8 cellular contexts compared by ENCODE assay signal in the genomic region with DNA sequence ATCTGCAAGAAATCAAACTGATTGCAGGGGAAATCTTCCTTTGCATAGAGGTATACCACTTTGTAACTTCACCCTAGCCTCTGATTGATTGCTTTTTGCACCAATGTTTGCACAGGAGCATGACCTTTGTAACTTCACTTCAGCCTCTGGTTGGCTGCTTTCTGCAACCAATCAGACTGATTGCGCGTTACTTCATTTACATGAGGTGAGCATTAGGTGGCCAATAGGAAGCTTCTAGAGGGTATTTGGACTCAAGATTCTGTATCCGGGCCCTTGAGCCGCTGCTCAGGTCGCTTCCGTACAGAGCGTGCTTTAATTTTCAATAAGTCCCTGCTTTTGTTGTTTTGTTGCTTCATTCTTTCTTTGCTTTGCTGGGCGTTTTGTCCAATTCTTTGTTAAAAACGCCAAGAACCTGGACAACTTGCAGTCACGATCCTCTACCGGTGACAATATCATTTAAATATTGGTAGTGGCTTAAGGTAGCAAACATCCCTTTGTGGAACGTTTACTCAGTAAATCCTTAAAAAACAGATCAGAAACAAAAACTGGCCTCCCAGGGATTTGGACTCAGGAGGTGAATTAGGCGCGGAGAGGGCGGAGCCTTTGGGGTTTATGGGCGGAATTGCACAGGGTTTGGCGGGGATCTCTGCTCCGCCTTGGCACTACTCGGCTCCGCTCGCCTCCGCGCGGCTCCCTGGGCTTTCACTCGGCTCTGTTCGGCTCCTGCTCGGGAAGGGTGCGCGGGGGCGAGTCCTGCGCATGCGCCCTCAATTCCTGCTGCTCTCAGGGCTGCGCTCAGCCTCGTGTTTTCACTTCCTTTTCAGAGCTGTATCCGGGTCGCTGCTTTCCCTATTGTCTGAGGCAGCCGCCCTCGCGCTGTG. TPM values are rescaled to one million over a fixed set of nuclear protein-coding genes. Genes with fewer than 3 reads are reported as not detected.
DNase-seq lines count a peak whose midpoint lies in the region; ATAC-seq and TF ChIP-seq lines count a peak whose summit lies in the region.

A gene with protein sequence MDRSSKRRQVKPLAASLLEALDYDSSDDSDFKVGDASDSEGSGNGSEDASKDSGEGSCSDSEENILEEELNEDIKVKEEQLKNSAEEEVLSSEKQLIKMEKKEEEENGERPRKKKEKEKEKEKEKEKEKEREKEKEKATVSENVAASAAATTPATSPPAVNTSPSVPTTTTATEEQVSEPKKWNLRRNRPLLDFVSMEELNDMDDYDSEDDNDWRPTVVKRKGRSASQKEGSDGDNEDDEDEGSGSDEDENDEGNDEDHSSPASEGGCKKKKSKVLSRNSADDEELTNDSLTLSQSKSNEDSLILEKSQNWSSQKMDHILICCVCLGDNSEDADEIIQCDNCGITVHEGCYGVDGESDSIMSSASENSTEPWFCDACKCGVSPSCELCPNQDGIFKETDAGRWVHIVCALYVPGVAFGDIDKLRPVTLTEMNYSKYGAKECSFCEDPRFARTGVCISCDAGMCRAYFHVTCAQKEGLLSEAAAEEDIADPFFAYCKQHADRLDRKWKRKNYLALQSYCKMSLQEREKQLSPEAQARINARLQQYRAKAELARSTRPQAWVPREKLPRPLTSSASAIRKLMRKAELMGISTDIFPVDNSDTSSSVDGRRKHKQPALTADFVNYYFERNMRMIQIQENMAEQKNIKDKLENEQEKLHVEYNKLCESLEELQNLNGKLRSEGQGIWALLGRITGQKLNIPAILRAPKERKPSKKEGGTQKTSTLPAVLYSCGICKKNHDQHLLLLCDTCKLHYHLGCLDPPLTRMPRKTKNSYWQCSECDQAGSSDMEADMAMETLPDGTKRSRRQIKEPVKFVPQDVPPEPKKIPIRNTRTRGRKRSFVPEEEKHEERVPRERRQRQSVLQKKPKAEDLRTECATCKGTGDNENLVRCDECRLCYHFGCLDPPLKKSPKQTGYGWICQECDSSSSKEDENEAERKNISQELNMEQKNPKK (plus strand): TSS at position 812 of the 881 bp plus-strand sequence. CDS start 452 bp downstream, outside the sequence.

- H4K20me1 ChIP-seq in smooth muscle cell (ENCODE audit: low read depth): peaks cover 1% of the 10 kb centered on the region

- H3K4me3 ChIP-seq in AG04450 (ENCODE audit: low read depth, low read length): peak within 1 kb of the TSS; percentile 85
- H3K4me3 ChIP-seq in cardiac fibroblast (replicated peaks in 1 of 2; ENCODE audit: low read depth in 2 of 2, low read length in 2 of 2): peak within 1 kb of the TSS; percentile 83 to 86
- peak within 1 kb of the TSS; percentile 90 for H3K4me3 ChIP-seq in smooth muscle cell

- TF ChIP-seq CTCF in AG04450 (IDR thresholded peaks at IDR 0.05; ENCODE audit: low read depth, low read length) (no peak), WTC11 (IDR thresholded peaks at IDR 0.05) (no peak), cardiac fibroblast (IDR thresholded peaks at IDR 0.05; ENCODE audit: low read depth, low read length) (no peak), smooth muscle cell (IDR thresholded peaks at IDR 0.05; ENCODE audit: borderline replicate concordance, insufficient read depth, poor library complexity, severe bottlenecking) (no peak)

- H3K4me1 ChIP-seq in smooth muscle cell (ENCODE audit: low read depth): peaks cover 14% of the 10 kb centered on the region

- DNase-seq in AG04450 (ENCODE audit: low read depth, low spot score) (peak; percentile 93), NCI-H226 (peak; percentile 99), WTC11 (ENCODE audit: low spot score) (peak; percentile 97), cardiac fibroblast (ENCODE audit: low read depth in 2 of 2) (peak; percentile 97 to 98), iPS-NIHi7 (ENCODE audit: extremely low spot score) (peak; percentile 97), smooth muscle cell (lab: John Stamatoyannopoulos, UW; ENCODE audit: unreplicated experiment) (peak; percentile 78)

- peak within 1 kb of the TSS; percentile 82 for H3K27ac ChIP-seq in AG04450 (ENCODE audit: low read depth, low read length)
- H3K27ac ChIP-seq in smooth muscle cell (ENCODE audit: low read depth): peak within 1 kb of the TSS; percentile 80

- peak within 1 kb of the TSS; percentile 100 for H3K27ac Mint-ChIP-seq in WTC11

- POLR2A ChIA-PET in AG04450 (lab: Yijun Ruan, JAX) (interaction anchor here (0.8 to 2.6 kb wide), 4 partner anchors 33 to 1343 kb away, joined by 3 to 32 read pairs (median 4); a partner anchor contains a TSS), WTC11 (lab: Charles Lee) (interaction anchor here (0.5 to 2.7 kb wide), 2 partner anchors 33 to 980 kb away, joined by 4 to 21 read pairs; a partner anchor contains a TSS)

- ATAC-seq in GM18909 (IDR thresholded peaks at IDR 0.05; ENCODE audit: poor library complexity, unreplicated experiment) (peak; percentile 98), HG03175 (IDR thresholded peaks at IDR 0.05; ENCODE audit: unreplicated experiment) (peak; percentile 98), WTC11 (peak; percentile 98)

- peak within 1 kb of the TSS; percentile 78 for H3K9ac ChIP-seq in smooth muscle cell (ENCODE audit: low read depth)

- peak within 1 kb of the TSS; percentile 89 for H3K4me3 Mint-ChIP-seq in WTC11

- CTCF ChIA-PET in AG04450 (lab: Charles Lee): no interaction called here
- CTCF ChIA-PET in WTC11 (lab: Charles Lee): no interaction called here

- H3K4me2 ChIP-seq in smooth muscle cell: peak within 1 kb of the TSS; percentile 100

- peaks cover 4% of the 10 kb centered on the region for H3F3A ChIP-seq in smooth muscle cell (ENCODE audit: low read depth)

- peaks cover 39% of the 10 kb centered on the region for H3K4me1 Mint-ChIP-seq in WTC11

- peaks cover 40% of the 10 kb centered on the region for H3K79me2 ChIP-seq in smooth muscle cell (ENCODE audit: low read depth)

- H2AFZ ChIP-seq in smooth muscle cell (ENCODE audit: low read depth): peak within 1 kb of the TSS; percentile 97

- H3K27me3 Mint-ChIP-seq in WTC11 (ENCODE audit: low read depth): no peaks in the 10 kb centered on the region; the same call in 1 of the 2 replicates

- WGBS in smooth muscle cell (ENCODE audit: low lambda C conversion rate): 8% methylated on average over 39 of the region's 39 CpGs

- peaks cover 16% of the 10 kb centered on the region for H3K36me3 Mint-ChIP-seq in WTC11

- H3K9me3 ChIP-seq in AG04450 (ENCODE audit: control insufficient read depth, insufficient read depth, low read length) (no peaks in the 10 kb centered on the region), smooth muscle cell (replicated peaks; ENCODE audit: low read depth) (no peaks in the 10 kb centered on the region)

- H3K27me3 ChIP-seq in AG04450 (ENCODE audit: control insufficient read depth, insufficient read depth, low read length) (no peaks in the 10 kb centered on the region), smooth muscle cell (ENCODE audit: low read depth) (no peaks in the 10 kb centered on the region)

- peaks cover 8% of the 10 kb centered on the region for H3K36me3 ChIP-seq in smooth muscle cell (ENCODE audit: low read depth)

- peaks cover 7% of the 10 kb centered on the region for H3K9me3 Mint-ChIP-seq in WTC11

TF ChIP-seq in WTC11, 78 proteins besides CTCF, POLR2A, EP300 and RAD21 (continues in another document):
- TF ChIP-seq, protein P1, sequence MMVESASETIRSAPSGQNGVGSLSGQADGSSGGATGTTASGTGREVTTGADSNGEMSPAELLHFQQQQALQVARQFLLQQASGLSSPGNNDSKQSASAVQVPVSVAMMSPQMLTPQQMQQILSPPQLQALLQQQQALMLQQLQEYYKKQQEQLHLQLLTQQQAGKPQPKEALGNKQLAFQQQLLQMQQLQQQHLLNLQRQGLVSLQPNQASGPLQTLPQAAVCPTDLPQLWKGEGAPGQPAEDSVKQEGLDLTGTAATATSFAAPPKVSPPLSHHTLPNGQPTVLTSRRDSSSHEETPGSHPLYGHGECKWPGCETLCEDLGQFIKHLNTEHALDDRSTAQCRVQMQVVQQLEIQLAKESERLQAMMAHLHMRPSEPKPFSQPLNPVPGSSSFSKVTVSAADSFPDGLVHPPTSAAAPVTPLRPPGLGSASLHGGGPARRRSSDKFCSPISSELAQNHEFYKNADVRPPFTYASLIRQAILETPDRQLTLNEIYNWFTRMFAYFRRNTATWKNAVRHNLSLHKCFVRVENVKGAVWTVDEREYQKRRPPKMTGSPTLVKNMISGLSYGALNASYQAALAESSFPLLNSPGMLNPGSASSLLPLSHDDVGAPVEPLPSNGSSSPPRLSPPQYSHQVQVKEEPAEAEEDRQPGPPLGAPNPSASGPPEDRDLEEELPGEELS (CRISPR knock-in tag; IDR thresholded peaks at IDR 0.05): no peak
- TF ChIP-seq, protein P2, sequence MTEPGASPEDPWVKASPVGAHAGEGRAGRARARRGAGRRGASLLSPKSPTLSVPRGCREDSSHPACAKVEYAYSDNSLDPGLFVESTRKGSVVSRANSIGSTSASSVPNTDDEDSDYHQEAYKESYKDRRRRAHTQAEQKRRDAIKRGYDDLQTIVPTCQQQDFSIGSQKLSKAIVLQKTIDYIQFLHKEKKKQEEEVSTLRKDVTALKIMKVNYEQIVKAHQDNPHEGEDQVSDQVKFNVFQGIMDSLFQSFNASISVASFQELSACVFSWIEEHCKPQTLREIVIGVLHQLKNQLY (CRISPR knock-in tag; IDR thresholded peaks at IDR 0.05): no peak
- TF ChIP-seq ETV6 (CRISPR knock-in tag; IDR thresholded peaks at IDR 0.05) (0 out of 2 replicates have a peak, but pooled peaks have one; percentile 33), GTF2I (CRISPR knock-in tag; conservative IDR thresholded peaks at IDR 0.05) (no peak), CBFB (CRISPR knock-in tag; IDR thresholded peaks at IDR 0.05; ENCODE audit: low read depth) (no peak), NR3C1 (CRISPR knock-in tag; conservative IDR thresholded peaks at IDR 0.05; ENCODE audit: low read depth) (no peak)
- TF ChIP-seq, protein P3, sequence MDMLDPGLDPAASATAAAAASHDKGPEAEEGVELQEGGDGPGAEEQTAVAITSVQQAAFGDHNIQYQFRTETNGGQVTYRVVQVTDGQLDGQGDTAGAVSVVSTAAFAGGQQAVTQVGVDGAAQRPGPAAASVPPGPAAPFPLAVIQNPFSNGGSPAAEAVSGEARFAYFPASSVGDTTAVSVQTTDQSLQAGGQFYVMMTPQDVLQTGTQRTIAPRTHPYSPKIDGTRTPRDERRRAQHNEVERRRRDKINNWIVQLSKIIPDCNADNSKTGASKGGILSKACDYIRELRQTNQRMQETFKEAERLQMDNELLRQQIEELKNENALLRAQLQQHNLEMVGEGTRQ (CRISPR knock-in tag; IDR thresholded peaks at IDR 0.05): no peak
- TF ChIP-seq, protein P4, sequence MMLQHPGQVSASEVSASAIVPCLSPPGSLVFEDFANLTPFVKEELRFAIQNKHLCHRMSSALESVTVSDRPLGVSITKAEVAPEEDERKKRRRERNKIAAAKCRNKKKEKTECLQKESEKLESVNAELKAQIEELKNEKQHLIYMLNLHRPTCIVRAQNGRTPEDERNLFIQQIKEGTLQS (CRISPR knock-in tag; conservative IDR thresholded peaks at IDR 0.05): no peak

RNA-seq across cellular contexts. Expression of the gene that starts here (rescaled TPM):
- 16.7 and 26.2 TPM in 2 replicates for polyA plus RNA-seq in AG04450 (2011; rRNA removed)
- 22.5 and 33.5 TPM in 2 replicates for polyA minus RNA-seq in AG04450 (2011; rRNA and poly(A)+ RNA removed)
- total RNA-seq in WTC11 (2021): 47.7 to 49.9 TPM (median 48.6 TPM) in 3 replicates
- total RNA-seq in smooth muscle cell: 29.2 and 39.6 TPM in 2 replicates
- polyA plus RNA-seq in smooth muscle cell: 13.2 and 20.1 TPM in 2 replicates

Comparison
In these comparisons a context has a peak if more than half of its experiments do, and no peak if none do; other contexts are left out.
1. Peak in every context shown above with its lines: DNase-seq, ATAC-seq, H3K4me3 ChIP-seq and H3K27ac ChIP-seq.